Comparison of ENCODE assay signal across 10 cellular contexts in genomic region chr13:94825507-94825906, GRCh38.
DNase-seq lines count a peak whose midpoint lies in the region; ATAC-seq and TF ChIP-seq lines count a peak whose summit lies in the region.
"Had no signal": no experiment of that assay in that cellular context is flagged by ENCODE, and none has a peak within 500 bp of the region (broad histone marks: within the 10 kb centered on the region; RNA-seq: fewer than 3 reads in every experiment).

No MANE protein-coding gene starts in this region.

- no peaks in the 10 kb centered on the region for H4K20me1 ChIP-seq in SK-N-SH (ENCODE audit: insufficient read depth)

- POLR2A ChIA-PET in SK-N-SH (lab: Yijun Ruan, JAX), result no interaction called here

- no peak overlapping the region for H3K9ac ChIP-seq in SK-N-SH

- H3K4me1 ChIP-seq in SK-N-SH (ENCODE audit: control insufficient read depth in 1 of 2, insufficient read depth in 2 of 2, low read depth in 1 of 2, low read length in 1 of 2), result no peaks in the 10 kb centered on the region; a peak in 1 of 4 replicates
- H3K4me1 ChIP-seq: A549 had no signal

- H3K79me2 ChIP-seq in SK-N-SH (ENCODE audit: insufficient read depth), result no peaks in the 10 kb centered on the region

- TF ChIP-seq RAD21 in SK-N-SH (IDR thresholded peaks at IDR 0.05; ENCODE audit: low read length), result no peak

- H3F3A ChIP-seq in SK-N-SH (replicated peaks; ENCODE audit: insufficient read depth), result no peaks in the 10 kb centered on the region

- TF ChIP-seq EP300 in SK-N-SH (IDR thresholded peaks at IDR 0.05; ENCODE audit: borderline replicate concordance in 1 of 2, low read depth in 1 of 2, low read length in 1 of 2), result no peak

- CTCF ChIA-PET in SK-N-SH (lab: Yijun Ruan, JAX), result no interaction called here

- no peak for TF ChIP-seq CTCF in SK-N-SH (IDR thresholded peaks at IDR 0.05)

- WGBS in SK-N-SH (ENCODE audit: low lambda C conversion rate), result 33% methylated on average over 4 of the region's 5 CpGs

- DNase-seq in SK-N-SH, result peak; percentile 7
- DNase-seq in cerebellum (ENCODE audit: low spot score), result peak; percentile 17
- peak; percentile 65 for DNase-seq in islet precursor cell
- DNase-seq in ureter (ENCODE audit: low spot score), result peak; percentile 43
- DNase-seq: HCEC 1CT had no signal

- no peak overlapping the region for H3K27ac ChIP-seq in SK-N-SH (ENCODE audit: low read depth in 2 of 2, low read length in 1 of 2)
- H3K27ac ChIP-seq: A549 had no signal

- no peak overlapping the region for H3K4me2 ChIP-seq in SK-N-SH
- H3K4me2 ChIP-seq: A549 had no signal

- H3K9me2 ChIP-seq in SK-N-SH, result no peaks in the 10 kb centered on the region

- ATAC-seq in SK-N-SH treated with all-trans-retinoic acid at 6 μM for 48 hours, result no peak
- ATAC-seq in HG03457 (IDR thresholded peaks at IDR 0.05; ENCODE audit: unreplicated experiment), result no peak
- ATAC-seq in HG02973 (IDR thresholded peaks at IDR 0.05; ENCODE audit: unreplicated experiment), result no peak
- no peak for ATAC-seq in HG03045 (IDR thresholded peaks at IDR 0.05; ENCODE audit: unreplicated experiment)
- ATAC-seq: A549 had no signal

- no peaks in the 10 kb centered on the region for H3K27me3 ChIP-seq in SK-N-SH (ENCODE audit: insufficient read depth)

- no peaks in the 10 kb centered on the region for H3K9me3 ChIP-seq in SK-N-SH
- H3K9me3 ChIP-seq: A549 had no signal

- H3K4me3 ChIP-seq in SK-N-SH (ENCODE audit: low read depth in 2 of 2, low read length in 1 of 2), result no peak overlapping the region
- H3K4me3 ChIP-seq: A549 had no signal

- no peaks in the 10 kb centered on the region for H3K36me3 ChIP-seq in SK-N-SH (replicated peaks in 1 of 2; ENCODE audit: control insufficient read depth in 1 of 2, insufficient read depth in 2 of 2, low read length in 1 of 2)

- H2AFZ ChIP-seq in SK-N-SH (ENCODE audit: low read depth), result no peak overlapping the region

TF ChIP-seq in SK-N-SH, 30 proteins besides CTCF, POLR2A, EP300 and RAD21:
- TF ChIP-seq GATA2 (CRISPR knock-in tag; IDR thresholded peaks at IDR 0.05) (no peak), CHD2 (IDR thresholded peaks at IDR 0.05; ENCODE audit: low read length, partially characterized antibody) (no peak), YY1 (IDR thresholded peaks at IDR 0.05; ENCODE audit: low read depth) (no peak), USF1 (IDR thresholded peaks at IDR 0.05; ENCODE audit: borderline replicate concordance, low read depth) (no peak), USF2 (IDR thresholded peaks at IDR 0.05; ENCODE audit: borderline replicate concordance, low read depth, low read length) (no peak)

TF ChIP-seq in SK-N-SH treated with all-trans-retinoic acid at 6 μM for 48 hours, 23 proteins besides CTCF, POLR2A, EP300 and RAD21:
- no peak for TF ChIP-seq ZNF70 (CRISPR knock-in tag; IDR thresholded peaks at IDR 0.05)
- no peak for TF ChIP-seq BACH2 (CRISPR knock-in tag; IDR thresholded peaks at IDR 0.05; ENCODE audit: borderline replicate concordance)
- TF ChIP-seq OSR1 (CRISPR knock-in tag; IDR thresholded peaks at IDR 0.05), result no peak
- TF ChIP-seq TOX (CRISPR knock-in tag; IDR thresholded peaks at IDR 0.05; ENCODE audit: borderline replicate concordance), result no peak
- TF ChIP-seq TCF4 (CRISPR knock-in tag; IDR thresholded peaks at IDR 0.05; ENCODE audit: borderline replicate concordance), result no peak
- TF ChIP-seq ZC3H10 (CRISPR knock-in tag; IDR thresholded peaks at IDR 0.05), result no peak
- no peak for TF ChIP-seq POU6F1 (CRISPR knock-in tag; IDR thresholded peaks at IDR 0.05; ENCODE audit: borderline replicate concordance, low read depth)
- no peak for TF ChIP-seq CREB5 (CRISPR knock-in tag; IDR thresholded peaks at IDR 0.05; ENCODE audit: low read depth)
- TF ChIP-seq ZNF565 (CRISPR knock-in tag; conservative IDR thresholded peaks at IDR 0.05; ENCODE audit: low read depth), result no peak
- TF ChIP-seq PPARA (CRISPR knock-in tag; IDR thresholded peaks at IDR 0.05; ENCODE audit: borderline replicate concordance), result no peak
- no peak for TF ChIP-seq TSHZ2 (CRISPR knock-in tag; IDR thresholded peaks at IDR 0.05)
- TF ChIP-seq PATZ1 (CRISPR knock-in tag; IDR thresholded peaks at IDR 0.05; ENCODE audit: borderline replicate concordance), result no peak
- TF ChIP-seq CSDC2 (CRISPR knock-in tag; IDR thresholded peaks at IDR 0.05), result no peak
- no peak for TF ChIP-seq GLIS3 (CRISPR knock-in tag; IDR thresholded peaks at IDR 0.05)

Comparison
In these comparisons a context has a peak if more than half of its experiments do, and no peak if none do; other contexts are left out.
1. DNase-seq: peak in every context shown above with its lines; median percentile 65 in islet precursor cell; 43 in ureter; 17 in cerebellum; 7 in SK-N-SH.